In the genomic region with DNA sequence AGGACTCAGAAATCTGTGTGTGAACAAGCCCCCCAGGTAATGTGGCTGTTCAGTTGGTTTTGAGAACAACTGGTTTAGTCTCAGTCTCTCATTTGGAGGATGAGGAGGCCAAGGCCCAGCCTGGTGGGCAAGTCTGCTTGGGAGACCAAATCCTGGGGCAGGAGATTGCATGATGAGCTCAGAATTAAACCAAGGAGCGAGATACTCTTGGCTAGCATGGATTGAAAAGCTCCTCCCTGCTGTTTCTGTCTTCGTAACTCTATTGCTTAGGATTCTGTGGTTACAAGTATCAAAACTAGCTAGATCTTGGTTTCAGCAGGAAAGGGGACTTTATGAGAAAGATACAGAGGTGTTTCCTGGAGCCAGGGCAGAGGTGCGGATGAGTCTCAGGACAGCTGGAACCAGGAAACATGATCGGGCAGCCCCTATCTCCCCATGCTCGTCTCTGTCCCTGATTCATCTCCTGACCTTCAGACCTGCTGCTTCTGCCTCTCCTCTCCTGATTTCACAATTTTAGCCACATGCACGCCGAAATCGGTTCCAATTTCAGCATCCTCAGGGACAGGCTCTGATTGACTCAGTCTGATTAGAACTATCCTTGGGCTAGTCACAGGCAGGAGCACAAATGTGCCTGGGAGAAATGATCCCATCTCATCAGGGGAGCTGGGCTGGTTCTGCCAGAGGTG, we compare ENCODE assay signal across 1 cellular context.
A peak's percentile ranks its signal among the peaks of the same experiment; 100 is the strongest.
TF ChIP-seq lines count a peak whose summit lies in the region.

No MANE protein-coding gene starts in this region.

TF ChIP-seq in SK-N-SH, 30 proteins besides CTCF, POLR2A, EP300 and RAD21:
- TF ChIP-seq, protein P1, sequence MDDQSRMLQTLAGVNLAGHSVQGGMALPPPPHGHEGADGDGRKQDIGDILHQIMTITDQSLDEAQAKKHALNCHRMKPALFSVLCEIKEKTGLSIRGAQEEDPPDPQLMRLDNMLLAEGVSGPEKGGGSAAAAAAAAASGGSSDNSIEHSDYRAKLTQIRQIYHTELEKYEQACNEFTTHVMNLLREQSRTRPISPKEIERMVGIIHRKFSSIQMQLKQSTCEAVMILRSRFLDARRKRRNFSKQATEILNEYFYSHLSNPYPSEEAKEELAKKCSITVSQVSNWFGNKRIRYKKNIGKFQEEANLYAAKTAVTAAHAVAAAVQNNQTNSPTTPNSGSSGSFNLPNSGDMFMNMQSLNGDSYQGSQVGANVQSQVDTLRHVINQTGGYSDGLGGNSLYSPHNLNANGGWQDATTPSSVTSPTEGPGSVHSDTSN (IDR thresholded peaks at IDR 0.05), result 0 out of 2 replicates have a peak, but pooled peaks have one; percentile 8
- no peak for TF ChIP-seq NRF1 (IDR thresholded peaks at IDR 0.05; ENCODE audit: low read depth, low read length)
- peak; percentile 2; the same call in 1 of the 2 replicates for TF ChIP-seq TCF12 (IDR thresholded peaks at IDR 0.05)
- TF ChIP-seq GABPA (IDR thresholded peaks at IDR 0.05; ENCODE audit: low read depth), result no peak
- TF ChIP-seq, protein P2, sequence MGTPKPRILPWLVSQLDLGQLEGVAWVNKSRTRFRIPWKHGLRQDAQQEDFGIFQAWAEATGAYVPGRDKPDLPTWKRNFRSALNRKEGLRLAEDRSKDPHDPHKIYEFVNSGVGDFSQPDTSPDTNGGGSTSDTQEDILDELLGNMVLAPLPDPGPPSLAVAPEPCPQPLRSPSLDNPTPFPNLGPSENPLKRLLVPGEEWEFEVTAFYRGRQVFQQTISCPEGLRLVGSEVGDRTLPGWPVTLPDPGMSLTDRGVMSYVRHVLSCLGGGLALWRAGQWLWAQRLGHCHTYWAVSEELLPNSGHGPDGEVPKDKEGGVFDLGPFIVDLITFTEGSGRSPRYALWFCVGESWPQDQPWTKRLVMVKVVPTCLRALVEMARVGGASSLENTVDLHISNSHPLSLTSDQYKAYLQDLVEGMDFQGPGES (IDR thresholded peaks at IDR 0.05; ENCODE audit: low read depth, low read length), result no peak
